Comparison of ENCODE assay signal across 8 cellular contexts in the genomic region with DNA sequence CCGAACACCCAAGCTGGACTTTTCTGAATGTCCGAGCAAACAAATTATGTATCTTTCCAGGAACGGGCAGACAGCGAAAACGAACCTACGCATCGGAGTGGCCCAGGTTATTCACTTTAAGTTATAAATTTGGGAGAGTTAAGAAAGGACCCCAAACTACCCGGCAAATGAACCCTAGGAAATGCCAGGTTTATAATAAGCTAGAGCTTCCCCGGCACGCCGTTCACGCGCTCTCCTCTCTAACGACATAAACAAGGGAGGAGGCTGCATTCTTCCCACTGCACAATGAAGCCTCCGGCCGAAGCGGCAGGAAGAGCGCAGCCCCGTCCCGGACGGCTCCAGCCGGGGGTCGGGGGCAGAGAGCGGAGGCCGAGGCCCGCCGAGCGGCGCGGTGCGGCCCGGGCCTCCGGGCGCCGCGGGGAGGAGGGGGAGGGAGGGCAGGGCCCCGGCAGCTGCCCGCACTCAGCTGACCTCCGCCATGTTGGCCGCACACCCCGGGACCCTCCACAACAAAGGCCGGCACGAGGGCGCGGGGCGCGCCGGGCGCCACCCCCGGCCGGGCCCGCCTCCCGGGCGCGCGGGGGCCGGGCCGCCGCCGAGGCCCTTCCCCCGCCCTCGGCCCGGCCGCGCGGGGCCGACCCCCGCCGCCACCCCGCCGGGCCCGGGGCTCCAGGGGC. TPM values are rescaled to one million over a fixed set of nuclear protein-coding genes. Genes with fewer than 3 reads are reported as not detected.
DNase-seq lines count a peak whose midpoint lies in the region; ATAC-seq and TF ChIP-seq lines count a peak whose summit lies in the region.

No MANE protein-coding gene starts in this region.

- peak overlapping the region; percentile 35 for H3K4ac ChIP-seq in trophoblast cell (ENCODE audit: low read depth, low read length)

- H3K9ac ChIP-seq in trophoblast cell (ENCODE audit: low read length): peak overlapping the region; percentile 96

- no peak for TF ChIP-seq CTCF in heart right ventricle (IDR thresholded peaks at IDR 0.05)

- no peaks in the 10 kb centered on the region for H3K9me3 ChIP-seq in heart right ventricle
- no peaks in the 10 kb centered on the region for H3K9me3 ChIP-seq in trophoblast cell (ENCODE audit: insufficient read depth, low read depth, low read length)

- H3K4me1 ChIP-seq in heart right ventricle (peaks cover 4 to 57% (median 46%) of the 10 kb centered on the region in 9 donors), trophoblast cell (ENCODE audit: control insufficient read depth in 1 of 2, insufficient read depth in 2 of 2, low read length in 2 of 2) (no peaks in the 10 kb centered on the region)

- H2BK5ac ChIP-seq in trophoblast cell (ENCODE audit: low read depth, low read length, poor library complexity): peak overlapping the region; percentile 100

- H3K18ac ChIP-seq in trophoblast cell (ENCODE audit: low read length): peak overlapping the region; percentile 99

- peak overlapping the region; percentile 93 for H2BK120ac ChIP-seq in trophoblast cell (ENCODE audit: insufficient read depth, low read length, poor library complexity)

- H4K91ac ChIP-seq in trophoblast cell (ENCODE audit: low read depth, low read length): peak overlapping the region; percentile 100

- H2BK12ac ChIP-seq in trophoblast cell (ENCODE audit: low read length): peak overlapping the region; percentile 72

- no peaks in the 10 kb centered on the region for H3K36me3 ChIP-seq in heart right ventricle
- no peaks in the 10 kb centered on the region for H3K36me3 ChIP-seq in trophoblast cell (ENCODE audit: control insufficient read depth in 1 of 2, insufficient read depth in 2 of 2, low read length in 2 of 2)

- peak overlapping the region; percentile 93 for H3K27ac ChIP-seq in angular gyrus (ENCODE audit: low read depth, low read length)
- H3K27ac ChIP-seq in heart right ventricle: peak overlapping the region; percentile 96 to 100 (median 99)
- peak overlapping the region; percentile 100 for H3K27ac ChIP-seq in trophoblast cell (ENCODE audit: low read depth, low read length)

- H3K4me3 ChIP-seq in heart right ventricle (peak overlapping the region; percentile 15 to 100 (median 94)), trophoblast cell (ENCODE audit: low read depth, low read length) (peak overlapping the region; percentile 96)

- peaks cover 31% of the 10 kb centered on the region for H3K79me2 ChIP-seq in trophoblast cell (ENCODE audit: control insufficient read depth, insufficient read depth, low read length, poor library complexity)

- H3K23ac ChIP-seq in trophoblast cell (ENCODE audit: low read length): no peak overlapping the region

- peak overlapping the region; percentile 68 for H3K4me2 ChIP-seq in trophoblast cell (ENCODE audit: low read length)

- peak overlapping the region; percentile 97 for H3K14ac ChIP-seq in trophoblast cell (ENCODE audit: low read length)

- 0 to 1% methylated on average over 43 to 71 of the region's 72 CpGs for WGBS in heart right ventricle, 2 donors
- WGBS in trophoblast cell (ENCODE audit: extremely low coverage, insufficient coverage, insufficient read length): no CpG with 5 or more reads among the region's 72 CpGs

- peak; percentile 37 for ATAC-seq in GM19043 (IDR thresholded peaks at IDR 0.05; ENCODE audit: low read depth, unreplicated experiment)
- peak; percentile 36 for ATAC-seq in HG03135 (IDR thresholded peaks at IDR 0.05; ENCODE audit: unreplicated experiment)
- ATAC-seq in heart right ventricle: peak; percentile 57 to 79 (median 71)

- H3K27me3 ChIP-seq in heart right ventricle: no peaks in the 10 kb centered on the region
- H3K27me3 ChIP-seq in trophoblast cell (ENCODE audit: insufficient read depth, low read length): no peaks in the 10 kb centered on the region

- H4K8ac ChIP-seq in trophoblast cell (ENCODE audit: low read depth, low read length): peak overlapping the region; percentile 98

- peak overlapping the region; percentile 87 for H2AK5ac ChIP-seq in trophoblast cell (ENCODE audit: low read length)

- peak overlapping the region; percentile 97 for H4K12ac ChIP-seq in trophoblast cell (ENCODE audit: low read depth, low read length)

- intact Hi-C loops in heart right ventricle (cut with DNase I): loop anchor here in 5 of 10 donors (2.0 to 10.0 kb wide), 4 partner anchors 18 to 230 kb away; a partner anchor contains a TSS

- H2AFZ ChIP-seq in trophoblast cell (ENCODE audit: insufficient read depth, low read length, poor library complexity): peak overlapping the region; percentile 68

- DNase-seq in COR-L47 (lab: John Stamatoyannopoulos, UW) (peak; percentile 35), RPMI7951 (ENCODE audit: low read depth) (peak; percentile 48), heart right ventricle (peak; percentile 61 to 74), trophoblast cell (peak; percentile 30 to 65), NCI-H2029 treated with DMSO at 0.1 percent for 48 hours (lab: John Stamatoyannopoulos, UW) (no peak)

- H3K79me1 ChIP-seq in trophoblast cell (ENCODE audit: low read length): peaks cover 17% of the 10 kb centered on the region

RNA-seq across cellular contexts. Expression of a gene that starts 0.8 kb away (rescaled TPM):
- 25.5 and 28.0 TPM in 2 replicates for total RNA-seq in RPMI7951 (2014; rRNA removed; shearing (Covaris generic))
- 10 to 100 TPM; 12.2 to 17.2 (median 14.5) TPM for total RNA-seq in heart right ventricle
- polyA plus RNA-seq in heart right ventricle: 10 to 100 TPM; 10.1 to 11.1 TPM
- polyA plus RNA-seq in trophoblast cell (2013): 76.1 and 80.1 TPM in 2 replicates
